8 cellular contexts compared by ENCODE assay signal in genomic region chr17:8222380-8222629, GRCh38. TPM values are rescaled to one million over a fixed set of nuclear protein-coding genes. Genes with fewer than 3 reads are reported as not detected.
A peak's percentile ranks its signal among the peaks of the same experiment; 100 is the strongest.
DNase-seq lines count a peak whose midpoint lies in the region; ATAC-seq and TF ChIP-seq lines count a peak whose summit lies in the region.

No MANE protein-coding gene starts in this region.

- peak; percentile 76 for DNase-seq in NCI-H1105 (lab: John Stamatoyannopoulos, UW)
- DNase-seq in NCI-H1105 treated with DMSO at 0.1 percent for 48 hours (lab: John Stamatoyannopoulos, UW), result no peak
- DNase-seq in fibroblast of the aortic adventitia (ENCODE audit: low read depth), result no peak
- DNase-seq in 8988T, result no peak
- no peak for DNase-seq in EL

- H3K9me3 ChIP-seq in skeletal muscle satellite cell (replicated peaks; ENCODE audit: low read length), result no peaks in the 10 kb centered on the region

- H3K4me3 ChIP-seq in fibroblast of the aortic adventitia (ENCODE audit: low read depth, low read length) (peak overlapping the region; percentile 73), skeletal muscle satellite cell (ENCODE audit: low read length) (peak overlapping the region; percentile 98)

- H3K36me3 ChIP-seq in skeletal muscle satellite cell (ENCODE audit: insufficient read depth, low read length), result no peaks in the 10 kb centered on the region

- no peaks in the 10 kb centered on the region for H3K27me3 ChIP-seq in skeletal muscle satellite cell (ENCODE audit: control insufficient read depth, insufficient read depth, low read length)

- no peak for TF ChIP-seq CTCF in fibroblast of the aortic adventitia (IDR thresholded peaks at IDR 0.05; ENCODE audit: insufficient read depth, low read length)

- H3K4me1 ChIP-seq in skeletal muscle satellite cell (ENCODE audit: control insufficient read depth, insufficient read depth, low read length), result peaks cover 20% of the 10 kb centered on the region

- peak overlapping the region; percentile 97 for H3K9ac ChIP-seq in skeletal muscle satellite cell (ENCODE audit: low read depth, low read length)

- ATAC-seq in HG02763 (IDR thresholded peaks at IDR 0.05; ENCODE audit: unreplicated experiment) (peak; percentile 33), SK-N-SH treated with all-trans-retinoic acid at 6 μM for 48 hours (no peak)

- peak overlapping the region; percentile 91 for H3K4me2 ChIP-seq in skeletal muscle satellite cell (ENCODE audit: low read length)

TF ChIP-seq in SK-N-SH treated with all-trans-retinoic acid at 6 μM for 48 hours, 23 proteins besides CTCF, POLR2A, EP300 and RAD21:
- no peak for TF ChIP-seq ESRRG (CRISPR knock-in tag; IDR thresholded peaks at IDR 0.05)
- TF ChIP-seq, protein P1, sequence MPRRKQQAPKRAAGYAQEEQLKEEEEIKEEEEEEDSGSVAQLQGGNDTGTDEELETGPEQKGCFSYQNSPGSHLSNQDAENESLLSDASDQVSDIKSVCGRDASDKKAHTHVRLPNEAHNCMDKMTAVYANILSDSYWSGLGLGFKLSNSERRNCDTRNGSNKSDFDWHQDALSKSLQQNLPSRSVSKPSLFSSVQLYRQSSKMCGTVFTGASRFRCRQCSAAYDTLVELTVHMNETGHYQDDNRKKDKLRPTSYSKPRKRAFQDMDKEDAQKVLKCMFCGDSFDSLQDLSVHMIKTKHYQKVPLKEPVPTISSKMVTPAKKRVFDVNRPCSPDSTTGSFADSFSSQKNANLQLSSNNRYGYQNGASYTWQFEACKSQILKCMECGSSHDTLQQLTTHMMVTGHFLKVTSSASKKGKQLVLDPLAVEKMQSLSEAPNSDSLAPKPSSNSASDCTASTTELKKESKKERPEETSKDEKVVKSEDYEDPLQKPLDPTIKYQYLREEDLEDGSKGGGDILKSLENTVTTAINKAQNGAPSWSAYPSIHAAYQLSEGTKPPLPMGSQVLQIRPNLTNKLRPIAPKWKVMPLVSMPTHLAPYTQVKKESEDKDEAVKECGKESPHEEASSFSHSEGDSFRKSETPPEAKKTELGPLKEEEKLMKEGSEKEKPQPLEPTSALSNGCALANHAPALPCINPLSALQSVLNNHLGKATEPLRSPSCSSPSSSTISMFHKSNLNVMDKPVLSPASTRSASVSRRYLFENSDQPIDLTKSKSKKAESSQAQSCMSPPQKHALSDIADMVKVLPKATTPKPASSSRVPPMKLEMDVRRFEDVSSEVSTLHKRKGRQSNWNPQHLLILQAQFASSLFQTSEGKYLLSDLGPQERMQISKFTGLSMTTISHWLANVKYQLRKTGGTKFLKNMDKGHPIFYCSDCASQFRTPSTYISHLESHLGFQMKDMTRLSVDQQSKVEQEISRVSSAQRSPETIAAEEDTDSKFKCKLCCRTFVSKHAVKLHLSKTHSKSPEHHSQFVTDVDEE (CRISPR knock-in tag; IDR thresholded peaks at IDR 0.05), result peak; percentile 71; the same call in 1 of the 2 replicates

RNA-seq across cellular contexts. Expression of gene AURKB, which starts 11.9 kb away (rescaled TPM):
- 5.7 and 31.8 TPM in 2 replicates for total RNA-seq in fibroblast of the aortic adventitia (ENCODE audit: low replicate concordance)
- 11.7 and 17.9 TPM in 2 replicates for total RNA-seq in skeletal muscle satellite cell (2012; rRNA removed)

RNA-seq across cellular contexts. Expression of gene CTC1, which starts 25.6 kb away (rescaled TPM):
- total RNA-seq in fibroblast of the aortic adventitia (ENCODE audit: low replicate concordance), result 4.2 and 12.8 TPM in 2 replicates
- total RNA-seq in skeletal muscle satellite cell (2012; rRNA removed), result 2.0 and 4.8 TPM in 2 replicates

RNA-seq across cellular contexts. Expression of gene PFAS, which starts 26.8 kb away (rescaled TPM):
- total RNA-seq in fibroblast of the aortic adventitia (ENCODE audit: low replicate concordance), result 22.1 and 37.0 TPM in 2 replicates
- total RNA-seq in skeletal muscle satellite cell (2012; rRNA removed), result 53.0 and 58.8 TPM in 2 replicates

RNA-seq across cellular contexts. Expression of gene BORCS6, which starts 32.3 kb away (rescaled TPM):
- 3.8 and 7.7 TPM in 2 replicates for total RNA-seq in fibroblast of the aortic adventitia (ENCODE audit: low replicate concordance)
- 5.5 and 6.1 TPM in 2 replicates for total RNA-seq in skeletal muscle satellite cell (2012; rRNA removed)

RNA-seq across cellular contexts. Expression of gene TMEM107, which starts 46.1 kb away (rescaled TPM):
- 17.3 and 32.7 TPM in 2 replicates for total RNA-seq in fibroblast of the aortic adventitia (ENCODE audit: low replicate concordance)
- total RNA-seq in skeletal muscle satellite cell (2012; rRNA removed), result 26.4 and 30.8 TPM in 2 replicates
